In genomic region chr9:2655411-2655901, GRCh38 we compare ENCODE assay signal across 8 cellular contexts. TPM values are rescaled to one million over a fixed set of nuclear protein-coding genes. Genes with fewer than 3 reads are reported as not detected.
DNase-seq lines count a peak whose midpoint lies in the region; TF ChIP-seq lines count a peak whose summit lies in the region.

No MANE protein-coding gene starts in this region.

- H3K4ac ChIP-seq in mesenchymal stem cell (ENCODE audit: low read depth in 1 of 2, low read length in 2 of 2), result no peak overlapping the region

- H2AK5ac ChIP-seq in mesenchymal stem cell (ENCODE audit: low read length, severe bottlenecking), result no peak overlapping the region

- 0% methylated on average over 3 of the region's 3 CpGs for WGBS in mesenchymal stem cell
- 57% methylated on average over 3 of the region's 3 CpGs for WGBS in suprapubic skin

- no peak for TF ChIP-seq EP300 in suprapubic skin (IDR thresholded peaks at IDR 0.05)

- H4K91ac ChIP-seq in mesenchymal stem cell (ENCODE audit: low read length), result no peak overlapping the region

- H2BK12ac ChIP-seq in mesenchymal stem cell (ENCODE audit: low read length in 2 of 2), result no peak overlapping the region

- no peak overlapping the region for H3K18ac ChIP-seq in mesenchymal stem cell (ENCODE audit: low read depth in 1 of 2, low read length in 2 of 2)

- H3K9me3 ChIP-seq in MM.1S (replicated peaks; ENCODE audit: insufficient read depth, low read length) (no peaks in the 10 kb centered on the region), mesenchymal stem cell (ENCODE audit: control insufficient read depth, low read length) (no peaks in the 10 kb centered on the region), suprapubic skin (no peaks in the 10 kb centered on the region)

- no peak overlapping the region for H2BK5ac ChIP-seq in mesenchymal stem cell (ENCODE audit: low read depth, low read length, poor library complexity, severe bottlenecking)

- no peaks in the 10 kb centered on the region for H3K36me3 ChIP-seq in MM.1S (replicated peaks; ENCODE audit: insufficient read depth, low read length)
- peaks cover 0 to 25% of the 10 kb centered on the region in 2 experiments for H3K36me3 ChIP-seq in mesenchymal stem cell (ENCODE audit: control insufficient read depth in 1 of 2, insufficient read depth in 2 of 2, low read depth in 1 of 2, low read length in 2 of 2)
- H3K36me3 ChIP-seq in suprapubic skin, result peaks cover 25% of the 10 kb centered on the region

- no peak overlapping the region for H2AFZ ChIP-seq in MM.1S (ENCODE audit: low read length)
- no peak overlapping the region for H2AFZ ChIP-seq in mesenchymal stem cell (ENCODE audit: low read depth, low read length)

- H3K27ac ChIP-seq in MM.1S (ENCODE audit: low read length), result no peak overlapping the region
- H3K27ac ChIP-seq in mesenchymal stem cell (ENCODE audit: low read length, poor library complexity, severe bottlenecking), result peak overlapping the region; percentile 10
- H3K27ac ChIP-seq in suprapubic skin, result no peak overlapping the region

- peak; percentile 67 for DNase-seq in activated effector memory CD4-positive, alpha-beta T cell treated with anti-CD3 and anti-CD28 coated beads, Interleukin-2, amount 50 U/mL, for 16 hours
- no peak for DNase-seq in activated effector memory CD4-positive, alpha-beta T cell treated with Interleukin-2 at 50 U/mL for 16 hours
- DNase-seq in MM.1S (peak; percentile 56), amniotic epithelial cell (ENCODE audit: low read depth) (peak; percentile 95), mesenchymal stem cell (peak; percentile 84), suprapubic skin (ENCODE audit: low spot score in 2 of 2) (no peak), NCI-H748 (lab: John Stamatoyannopoulos, UW; ENCODE audit: unreplicated experiment) (no peak), cerebellar cortex (ENCODE audit: low spot score) (no peak)

- peaks cover 6% of the 10 kb centered on the region; the same call in 1 of the 2 replicates for H3K4me1 ChIP-seq in MM.1S (ENCODE audit: low read length)
- no peaks in the 10 kb centered on the region for H3K4me1 ChIP-seq in mesenchymal stem cell (ENCODE audit: control insufficient read depth, insufficient read depth, low read depth, low read length)
- peaks cover 6% of the 10 kb centered on the region for H3K4me1 ChIP-seq in suprapubic skin

- no peak overlapping the region for H3K9ac ChIP-seq in MM.1S (ENCODE audit: low read length)
- H3K9ac ChIP-seq in mesenchymal stem cell (ENCODE audit: low read length), result peak overlapping the region; percentile 30

- no peak overlapping the region for H3K4me3 ChIP-seq in MM.1S (ENCODE audit: low read length)
- H3K4me3 ChIP-seq in mesenchymal stem cell (ENCODE audit: insufficient read depth in 1 of 2, low read depth in 1 of 2, low read length in 2 of 2), result no peak overlapping the region
- H3K4me3 ChIP-seq in suprapubic skin, result no peak overlapping the region

- H3K79me2 ChIP-seq in MM.1S (ENCODE audit: low read length), result no peaks in the 10 kb centered on the region

- no peak overlapping the region for H3K23ac ChIP-seq in mesenchymal stem cell (ENCODE audit: low read length in 2 of 2)

- H2BK15ac ChIP-seq in mesenchymal stem cell (ENCODE audit: low read depth, poor library complexity, severe bottlenecking), result no peak overlapping the region

- no peak for TF ChIP-seq CTCF in MM.1S (IDR thresholded peaks at IDR 0.05; ENCODE audit: low read length)
- no peak for TF ChIP-seq CTCF in suprapubic skin (IDR thresholded peaks at IDR 0.05)

- no peak for TF ChIP-seq POLR2A in suprapubic skin (IDR thresholded peaks at IDR 0.05)

- no peaks in the 10 kb centered on the region for H3F3A ChIP-seq in MM.1S (ENCODE audit: insufficient read depth, low read length)

- no peak overlapping the region for H2BK120ac ChIP-seq in mesenchymal stem cell (ENCODE audit: low read depth, low read length)

- H3K14ac ChIP-seq in mesenchymal stem cell (ENCODE audit: low read length in 2 of 2), result no peak overlapping the region

- no peaks in the 10 kb centered on the region for H3K79me1 ChIP-seq in mesenchymal stem cell (replicated peaks; ENCODE audit: low read length, poor library complexity, severe bottlenecking)

- no peaks in the 10 kb centered on the region for H4K20me1 ChIP-seq in MM.1S (ENCODE audit: insufficient read depth, low read length)

- H3K4me2 ChIP-seq in MM.1S (ENCODE audit: low read depth, low read length) (no peak overlapping the region), mesenchymal stem cell (ENCODE audit: low read length, poor library complexity, severe bottlenecking) (no peak overlapping the region)

- H4K8ac ChIP-seq in mesenchymal stem cell (ENCODE audit: low read length), result no peak overlapping the region

- no peaks in the 10 kb centered on the region for H3K27me3 ChIP-seq in MM.1S (replicated peaks; ENCODE audit: insufficient read depth, low read length)
- no peaks in the 10 kb centered on the region for H3K27me3 ChIP-seq in mesenchymal stem cell (ENCODE audit: control insufficient read depth in 1 of 2, insufficient read depth in 1 of 2, low read length in 2 of 2)
- no peaks in the 10 kb centered on the region for H3K27me3 ChIP-seq in suprapubic skin

- H3K9me2 ChIP-seq in MM.1S (replicated peaks; ENCODE audit: insufficient read depth, low read length), result no peaks in the 10 kb centered on the region

RNA-seq across cellular contexts. Expression of gene VLDLR, which starts 33.9 kb away (rescaled TPM):
- 1.9 TPM for polyA plus RNA-seq in mesenchymal stem cell (2013, experiment 1 of 2)
- 2.2 TPM for polyA plus RNA-seq in mesenchymal stem cell (2013, experiment 2 of 2)
- 1 to 10 TPM; 1.1 to 8.4 (median 6.9) TPM for total RNA-seq in suprapubic skin

Comparison
In these comparisons a context has a peak if more than half of its experiments do, and no peak if none do; other contexts are left out.
1. DNase-seq: peak in activated effector memory CD4-positive, alpha-beta T cell treated with anti-CD3 and anti-CD28 coated beads, Interleukin-2, amount 50 U/mL, for 16 hours (single experiment), MM.1S (single experiment), amniotic epithelial cell (single experiment) and mesenchymal stem cell (single experiment); none in activated effector memory CD4-positive, alpha-beta T cell treated with Interleukin-2 at 50 U/mL for 16 hours (single experiment), suprapubic skin (0 of 2), NCI-H748 (single experiment) and cerebellar cortex (single experiment).